In genomic region chr3:183443395-183444132, GRCh38 we compare ENCODE assay signal across 19 cellular contexts. TPM values are rescaled to one million over a fixed set of nuclear protein-coding genes. Genes with fewer than 3 reads are reported as not detected.
DNase-seq lines count a peak whose midpoint lies in the region; ATAC-seq, FAIRE-seq and TF ChIP-seq lines count a peak whose summit lies in the region.
"Had no signal": no experiment of that assay in that cellular context is flagged by ENCODE, and none has a peak within 500 bp of the region (broad histone marks: within the 10 kb centered on the region; RNA-seq: fewer than 3 reads in every experiment).

No MANE protein-coding gene starts in this region.

- H3K36me3 ChIP-seq in HepG2 (replicated peaks in 1 of 2; ENCODE audit: control insufficient read depth in 1 of 2, insufficient read depth in 2 of 2, low read length in 2 of 2) (no peaks in the 10 kb centered on the region), right lobe of liver (no peaks in the 10 kb centered on the region), K562 (ENCODE audit: control insufficient read depth, insufficient read depth, low read length) (no peaks in the 10 kb centered on the region), hepatocyte (replicated peaks; ENCODE audit: insufficient read depth, low read depth) (no peaks in the 10 kb centered on the region)
- H3K36me3 ChIP-seq: BLaER1 had no signal

- TF ChIP-seq CTCF in HepG2 (CRISPR knock-in tag; IDR thresholded peaks at IDR 0.05) (no peak), right lobe of liver (IDR thresholded peaks at IDR 0.05) (no peak), K562 (IDR thresholded peaks at IDR 0.05 in 2 of 3, conservative IDR thresholded peaks at IDR 0.05 in 1 of 3; ENCODE audit: insufficient read depth in 2 of 3, low read depth in 1 of 3, low read length in 3 of 3) (no peak), hepatocyte (IDR thresholded peaks at IDR 0.05; ENCODE audit: poor library complexity) (no peak)

- H3K9me1 ChIP-seq in K562 (ENCODE audit: control insufficient read depth, insufficient read depth, low read length), result no peaks in the 10 kb centered on the region

- H3K9ac ChIP-seq in HepG2 (ENCODE audit: insufficient read depth, low read depth, low read length) (no peak overlapping the region), K562 (ENCODE audit: insufficient read depth in 1 of 2, low read depth in 2 of 2, low read length in 2 of 2) (no peak overlapping the region)
- H3K9ac ChIP-seq: BLaER1 had no signal

- in situ Hi-C loops in HepG2 (cut with HindIII; ENCODE audit: extremely low pct_ligation_motif_present, low pct_unique_long_range_greater_than_20kb), result no loop called here
- in situ Hi-C loops in K562 (cut with MboI), result no loop called here

- no peak for ATAC-seq in HepG2
- ATAC-seq in right lobe of liver, result no peak
- no peak for ATAC-seq in K562

- no peak for TF ChIP-seq EP300 in HepG2 (IDR thresholded peaks at IDR 0.05; ENCODE audit: low read depth in 2 of 2, low read length in 2 of 2)
- no peak for TF ChIP-seq EP300 in HepG2 (CRISPR knock-in tag; IDR thresholded peaks at IDR 0.05; ENCODE audit: borderline replicate concordance)
- no peak for TF ChIP-seq EP300 in K562 (IDR thresholded peaks at IDR 0.05; ENCODE audit: low read length)

- H3K9me2 ChIP-seq in hepatocyte (replicated peaks; ENCODE audit: insufficient read depth), result no peaks in the 10 kb centered on the region

- H3K4me1 ChIP-seq in HepG2 (ENCODE audit: insufficient read depth, low read length) (peaks cover 13% of the 10 kb centered on the region), right lobe of liver (peaks cover 0 to 6% (median 0%) of the 10 kb centered on the region in 4 donors), K562 (replicated peaks in 1 of 2; ENCODE audit: control insufficient read depth in 2 of 2, insufficient read depth in 2 of 2, low read length in 2 of 2) (peaks cover 8 to 10% of the 10 kb centered on the region in 2 experiments), hepatocyte (ENCODE audit: insufficient read depth) (peaks cover 4% of the 10 kb centered on the region)

- intact Hi-C loops in HepG2 (cut with micrococcal nuclease; ENCODE audit: unreplicated experiment), result no loop called here
- intact Hi-C loops in right lobe of liver (cut with DNase I), result no loop called here
- intact Hi-C loops in K562 (cut with micrococcal nuclease), result no loop called here

- H3K4me3 ChIP-seq in HepG2 (replicated peaks in 1 of 3; ENCODE audit: insufficient read depth in 1 of 3, low read depth in 2 of 3, low read length in 3 of 3) (no peak overlapping the region; a peak in 1 of 6 replicates), right lobe of liver (no peak overlapping the region), K562 (no peak overlapping the region), hepatocyte (no peak overlapping the region)
- H3K4me3 ChIP-seq: BLaER1 had no signal

- TF ChIP-seq RAD21 in HepG2 (CRISPR knock-in tag; IDR thresholded peaks at IDR 0.05) (no peak), K562 (CRISPR knock-in tag; conservative IDR thresholded peaks at IDR 0.05 in 1 of 2, IDR thresholded peaks at IDR 0.05 in 1 of 2) (no peak)

- H3K4me2 ChIP-seq in HepG2 (ENCODE audit: low read depth, low read length) (peak overlapping the region; percentile 10; the same call in 1 of the 2 replicates), K562 (ENCODE audit: insufficient read depth, low read length) (no peak overlapping the region), hepatocyte (no peak overlapping the region)
- H3K4me2 ChIP-seq: BLaER1 had no signal

- DNase-seq in HepG2 (ENCODE audit: low spot score) (peak; percentile 9), right lobe of liver (no peak), K562 (ENCODE audit: extremely low read depth in 1 of 4, low spot score in 3 of 4) (no peak), hepatocyte (ENCODE audit: low spot score) (peak; percentile 20), NCI-H1092 treated with DMSO at 0.1 percent for 48 hours (lab: John Stamatoyannopoulos, UW) (no peak), nucleus accumbens (lab: John Stamatoyannopoulos, UW) (no peak), HuH-7 (ENCODE audit: low spot score) (no peak), HK-2 (ENCODE audit: unreplicated experiment) (no peak)
- DNase-seq: 8988T; CD4-positive, alpha-beta memory T cell; DMS153; DMS79; GDM1; GOT3; H9 had no signal

- no peak overlapping the region for H3K27ac ChIP-seq in HepG2 (ENCODE audit: extremely low read length, insufficient read depth, low read length)
- no peak overlapping the region for H3K27ac ChIP-seq in right lobe of liver
- H3K27ac ChIP-seq in K562 (ENCODE audit: extremely low read depth, low read depth, low read length), result no peak overlapping the region
- peak overlapping the region; percentile 33 for H3K27ac ChIP-seq in hepatocyte
- H3K27ac ChIP-seq: BLaER1, HL-60 had no signal

- POLR2A ChIA-PET in HepG2 (lab: Yijun Ruan, JAX) (no interaction called here), K562 (lab: Yijun Ruan, JAX) (no interaction called here)

- BruUV-seq in HepG2 (replicated peaks; lab: Mats Ljungman, UMichigan) (no TSS peak), K562 (replicated peaks; lab: Mats Ljungman, UMichigan) (no TSS peak)

- H4K20me1 ChIP-seq in HepG2 (ENCODE audit: insufficient read depth, low read length) (no peaks in the 10 kb centered on the region), K562 (replicated peaks; ENCODE audit: control insufficient read depth, insufficient read depth, low read length) (no peaks in the 10 kb centered on the region), hepatocyte (ENCODE audit: insufficient read depth, poor library complexity, severe bottlenecking) (no peaks in the 10 kb centered on the region)
- H4K20me1 ChIP-seq: BLaER1 had no signal

- CTCF ChIA-PET in HepG2 (lab: Yijun Ruan, JAX; ENCODE audit: low intra/inter-chr PET ratio, low total read pairs) (no interaction called here), K562 (lab: Yijun Ruan, JAX; ENCODE audit: low intra/inter-chr PET ratio) (no interaction called here)

- H3K79me2 ChIP-seq in HepG2 (ENCODE audit: insufficient read depth, low read length) (peaks cover 3% of the 10 kb centered on the region), K562 (ENCODE audit: control insufficient read depth, insufficient read depth, low read length) (peaks cover 11% of the 10 kb centered on the region), hepatocyte (peaks cover 6% of the 10 kb centered on the region)

- H3K27me3 ChIP-seq in HepG2 (ENCODE audit: control insufficient read depth in 1 of 2, insufficient read depth in 2 of 2, low read length in 2 of 2) (no peaks in the 10 kb centered on the region; a peak in 2 of 5 replicates), right lobe of liver (no peaks in the 10 kb centered on the region), K562 (ENCODE audit: control insufficient read depth in 2 of 2, insufficient read depth in 2 of 2, low read length in 2 of 2) (no peaks in the 10 kb centered on the region), hepatocyte (no peaks in the 10 kb centered on the region)
- H3K27me3 ChIP-seq: BLaER1 had no signal

- 1% methylated on average over 7 of the region's 7 CpGs for WGBS in HepG2 (ENCODE audit: low lambda C conversion rate)
- 56% methylated on average over 7 of the region's 7 CpGs for WGBS in right lobe of liver (ENCODE audit: insufficient coverage, low coverage, low lambda C conversion rate, missing lambda C conversion rate)
- WGBS in K562 (ENCODE audit: insufficient coverage, low coverage, missing lambda C conversion rate), result 35% methylated on average over 7 of the region's 7 CpGs
- 68% methylated on average over 7 of the region's 7 CpGs for WGBS in hepatocyte (ENCODE audit: low lambda C conversion rate, missing lambda C conversion rate)

- TF ChIP-seq POLR2A in HepG2 (IDR thresholded peaks at IDR 0.05; ENCODE audit: insufficient read depth in 1 of 2, low read depth in 2 of 2, low read length in 2 of 2) (no peak), right lobe of liver (IDR thresholded peaks at IDR 0.05) (no peak), K562 (conservative IDR thresholded peaks at IDR 0.05) (no peak)

- H3K9me3 ChIP-seq in HepG2 (ENCODE audit: low read length) (peaks cover 9% of the 10 kb centered on the region), right lobe of liver (no peaks in the 10 kb centered on the region), K562 (replicated peaks; ENCODE audit: control insufficient read depth, insufficient read depth, low read depth, low read length) (peaks cover 16% of the 10 kb centered on the region), hepatocyte (ENCODE audit: low read depth) (no peaks in the 10 kb centered on the region)

- H2AFZ ChIP-seq in HepG2 (ENCODE audit: low read length), result no peak overlapping the region
- H2AFZ ChIP-seq in K562 (ENCODE audit: low read depth, low read length), result no peak overlapping the region
- H2AFZ ChIP-seq in hepatocyte, result no peak overlapping the region

- FAIRE-seq in HepG2 (lab: Jason Lieb, UNC), result no peak
- FAIRE-seq in K562 (lab: Jason Lieb, UNC), result no peak

RNA-seq across cellular contexts. Expression of gene MCF2L2, which starts 15.1 kb away (rescaled TPM):
- total RNA-seq in HepG2 (2016; rRNA removed; fragmentation: Illumina TruSeq; extraction: Trizol) (not detected in 2 replicates), right lobe of liver (under 1 TPM in 5 of 6 experiments, not detected in 1; 0.07 to 0.19 (median 0.17) TPM), K562 (2014; rRNA removed) (3.0 and 3.3 TPM in 2 replicates), K562 (2014; rRNA removed; fragmentation: Illumina TruSeq; extraction: Trizol) (2.9 and 3.4 TPM in 2 replicates), K562 (2015; rRNA removed; fragmentation: Illumina TruSeq; extraction: Trizol) (3.0 TPM in 2 replicates), K562 (2021) (2.1 and 3.2 TPM in 2 replicates), hepatocyte (0.40 and 0.63 TPM in 2 replicates)
- not detected in 2 replicates for total RNA-seq in HepG2 (2016; cell fraction: cytosol; rRNA removed; fragmentation: Illumina TruSeq; extraction: Trizol; ENCODE audit: low read depth)
- total RNA-seq in HepG2 (2016; cell fraction: insoluble cytoplasmic fraction; rRNA removed; fragmentation: Illumina TruSeq; extraction: Trizol), result not detected in 2 replicates
- not detected in 2 replicates for total RNA-seq in HepG2 (2016; cell fraction: membrane; rRNA removed; fragmentation: Illumina TruSeq; extraction: Trizol)
- 0.09 TPM in 1 of 2 replicates, not detected in the other for total RNA-seq in HepG2 (2016; cell fraction: nucleus; rRNA removed; fragmentation: Illumina TruSeq; extraction: Trizol)
- polyA plus RNA-seq in HepG2 (2011; rRNA removed) (not detected in 2 replicates), K562 (2011; rRNA removed) (4.1 and 4.9 TPM in 2 replicates), K562 (2014; fragmentation: Illumina TruSeq; extraction: Trizol) (1.7 and 1.9 TPM in 2 replicates), K562 (2014; fragmentation: Nextera tagmentation; extraction: Ambion mirVana) (under 1 TPM; 0.56 to 0.96 TPM), K562 (2014; rRNA removed) (3.9 and 4.2 TPM in 2 replicates), hepatocyte (0.10 and 0.17 TPM in 2 replicates)
- not detected in 2 replicates for polyA plus RNA-seq in HepG2 (2011; cell fraction: cytosol; rRNA removed)
- 0.03 TPM in 1 of 2 replicates, not detected in the other for polyA plus RNA-seq in HepG2 (2011; cell fraction: nucleus; rRNA removed)
- not detected in 2 replicates for polyA plus RNA-seq in HepG2 (2012)
- not detected in 2 replicates for polyA plus RNA-seq in HepG2 (2016; cell fraction: cytosol; fragmentation: Illumina TruSeq; extraction: Trizol; ENCODE audit: low read depth)
- not detected in 2 replicates for polyA plus RNA-seq in HepG2 (2016; cell fraction: insoluble cytoplasmic fraction; fragmentation: Illumina TruSeq; extraction: Trizol; ENCODE audit: low read depth)
- not detected in 2 replicates for polyA plus RNA-seq in HepG2 (2016; cell fraction: membrane; fragmentation: Illumina TruSeq; extraction: Trizol; ENCODE audit: low read depth)
- not detected in 2 replicates for polyA plus RNA-seq in HepG2 (2016; cell fraction: nucleus; fragmentation: Illumina TruSeq; extraction: Trizol; ENCODE audit: insufficient read depth, low read depth)
- polyA minus RNA-seq in HepG2 (2011; rRNA and poly(A)+ RNA removed; ENCODE audit: low replicate concordance), result 0.02 and 0.23 TPM in 2 replicates
- polyA minus RNA-seq in HepG2 (2011; cell fraction: cytosol; rRNA and poly(A)+ RNA removed), result not detected in 2 replicates
- 0.37 TPM in 1 of 2 replicates, not detected in the other for polyA minus RNA-seq in HepG2 (2011; cell fraction: nucleus; rRNA and poly(A)+ RNA removed)
- total RNA-seq in K562 (2011; cell fraction: chromatin; rRNA removed; ENCODE audit: low replicate concordance), result 13.3 and 24.4 TPM in 2 replicates
- 6.2 and 7.6 TPM in 2 replicates for total RNA-seq in K562 (2011; cell fraction: nucleolus; rRNA removed)
- total RNA-seq in K562 (2011; cell fraction: nucleoplasm; rRNA removed), result 10.5 and 17.4 TPM in 2 replicates
- polyA plus RNA-seq in K562 (2011; cell fraction: cytosol; rRNA removed), result 0.98 and 1.7 TPM in 2 replicates
- polyA plus RNA-seq in K562 (2011; cell fraction: nucleus; rRNA removed), result 10.3 and 11.7 TPM in 2 replicates
- 1.8 and 5.4 TPM in 2 replicates for polyA plus RNA-seq in K562 (2012)
- polyA minus RNA-seq in K562 (2011; rRNA and poly(A)+ RNA removed), result 5.9 and 7.3 TPM in 2 replicates
- 3.1 and 5.7 TPM in 2 replicates for polyA minus RNA-seq in K562 (2011; cell fraction: cytosol; rRNA and poly(A)+ RNA removed)
- polyA minus RNA-seq in K562 (2011; cell fraction: nucleus; rRNA and poly(A)+ RNA removed), result 6.2 and 8.6 TPM in 2 replicates
- total RNA-seq: A673 had no signal
- polyA plus RNA-seq: AG04450 had no signal

Comparison
In these comparisons a context has a peak if more than half of its experiments do, and no peak if none do; other contexts are left out.
1. DNase-seq: peak in HepG2 (single experiment) and hepatocyte (single experiment); none in right lobe of liver (0 of 3), K562 (0 of 4), NCI-H1092 treated with DMSO at 0.1 percent for 48 hours (single experiment), nucleus accumbens (0 of 56), HuH-7 (single experiment) and HK-2 (single experiment).
2. Of the 241 proteins assayed by ChIP-seq in both HepG2 and K562: peak only in HepG2: TFAP4 and ZNF24; only in K562: CBX5, TRIM24 and ZBTB33; in both: none; in neither: 233; mixed calls (peak in some experiments, not most) for 3.